8 cellular contexts compared by ENCODE assay signal in genomic region chr7:6271694-6272371, GRCh38. TPM values are rescaled to one million over a fixed set of nuclear protein-coding genes. Genes with fewer than 3 reads are reported as not detected.
A peak's percentile ranks its signal among the peaks of the same experiment; 100 is the strongest.
DNase-seq lines count a peak whose midpoint lies in the region; ATAC-seq and TF ChIP-seq lines count a peak whose summit lies in the region.

No MANE protein-coding gene starts in this region.

- H3K9ac ChIP-seq in mammary epithelial cell (ENCODE audit: insufficient read depth, low read length), result peak overlapping the region; percentile 90

- TF ChIP-seq CTCF in Caco-2 (IDR thresholded peaks at IDR 0.05; ENCODE audit: insufficient read depth in 1 of 2, low read depth in 1 of 2, low read length in 1 of 2, severe bottlenecking in 1 of 2, unreplicated experiment in 1 of 2) (no peak), RWPE2 (IDR thresholded peaks at IDR 0.05; ENCODE audit: poor library complexity, severe bottlenecking) (no peak), mammary epithelial cell (conservative IDR thresholded peaks at IDR 0.05 in 1 of 2, IDR thresholded peaks at IDR 0.05 in 1 of 2; ENCODE audit: extremely low read depth in 1 of 2, insufficient read depth in 1 of 2, low read depth in 1 of 2, low read length in 2 of 2) (no peak)

- peak overlapping the region; percentile 61 for H3K27ac ChIP-seq in RWPE2 (ENCODE audit: poor library complexity, severe bottlenecking)
- peak overlapping the region; percentile 75 for H3K27ac ChIP-seq in mammary epithelial cell (ENCODE audit: insufficient read depth, low read depth, low read length)

- peak overlapping the region; percentile 88 for H3K27ac Mint-ChIP-seq in Caco-2 (ENCODE audit: unreplicated experiment)
- peak overlapping the region; percentile 33 for H3K27ac Mint-ChIP-seq in stimulated activated memory B cell treated with anti-CD40 and anti-IgM and Interleukin-4, amounts not matched to agents 10 μg/mL and 1 μg/mL and 100 μg/mL, for 72 hours

- H3K36me3 Mint-ChIP-seq in Caco-2 (ENCODE audit: insufficient read depth, unreplicated experiment), result peaks cover 34% of the 10 kb centered on the region
- no peaks in the 10 kb centered on the region for H3K36me3 Mint-ChIP-seq in stimulated activated memory B cell treated with anti-CD40 and anti-IgM and Interleukin-4, amounts not matched to agents 10 μg/mL and 1 μg/mL and 100 μg/mL, for 72 hours

- H2AFZ ChIP-seq in mammary epithelial cell (ENCODE audit: low read depth, low read length), result peak overlapping the region; percentile 66

- in situ Hi-C loops in mammary epithelial cell (cut with MboI; ENCODE audit: low sequenced_read_pairs in 2 of 2), result no loop called here

- H3K27me3 ChIP-seq in Caco-2 (replicated peaks; ENCODE audit: control insufficient read depth, insufficient read depth, low read length) (no peaks in the 10 kb centered on the region), H7 (ENCODE audit: control insufficient read depth, insufficient read depth, low read length) (peaks cover 7% of the 10 kb centered on the region), RWPE2 (ENCODE audit: insufficient read depth, poor library complexity, severe bottlenecking) (no peaks in the 10 kb centered on the region), mammary epithelial cell (ENCODE audit: insufficient read depth, low read length) (no peaks in the 10 kb centered on the region)

- H3K79me2 ChIP-seq in mammary epithelial cell (ENCODE audit: insufficient read depth, low read length), result peaks cover 61% of the 10 kb centered on the region

- POLR2A ChIA-PET in Caco-2 (lab: Charles Lee), result no interaction called here

- no peaks in the 10 kb centered on the region for H3K9me3 ChIP-seq in Caco-2
- H3K9me3 ChIP-seq in RWPE2 (ENCODE audit: severe bottlenecking), result no peaks in the 10 kb centered on the region
- no peaks in the 10 kb centered on the region for H3K9me3 ChIP-seq in mammary epithelial cell (replicated peaks; ENCODE audit: insufficient read depth, low read length)

- peak overlapping the region; percentile 99 for H3K4me3 Mint-ChIP-seq in Caco-2 (ENCODE audit: unreplicated experiment)
- H3K4me3 Mint-ChIP-seq in stimulated activated memory B cell treated with anti-CD40 and anti-IgM and Interleukin-4, amounts not matched to agents 10 μg/mL and 1 μg/mL and 100 μg/mL, for 72 hours, result peak overlapping the region; percentile 89

- H3K36me3 ChIP-seq in Caco-2 (ENCODE audit: control insufficient read depth, insufficient read depth, low read length), result no peaks in the 10 kb centered on the region
- H3K36me3 ChIP-seq in H7 (replicated peaks; ENCODE audit: control insufficient read depth, insufficient read depth, low read length), result no peaks in the 10 kb centered on the region
- peaks cover 21% of the 10 kb centered on the region for H3K36me3 ChIP-seq in RWPE2 (ENCODE audit: low read depth)
- H3K36me3 ChIP-seq in mammary epithelial cell (ENCODE audit: insufficient read depth, low read length), result no peaks in the 10 kb centered on the region

- H3K27me3 Mint-ChIP-seq in Caco-2 (ENCODE audit: insufficient read depth, unreplicated experiment), result peaks cover 5% of the 10 kb centered on the region
- H3K27me3 Mint-ChIP-seq in stimulated activated memory B cell treated with anti-CD40 and anti-IgM and Interleukin-4, amounts not matched to agents 10 μg/mL and 1 μg/mL and 100 μg/mL, for 72 hours, result peaks cover 17% of the 10 kb centered on the region

- WGBS in mammary epithelial cell (ENCODE audit: low coverage, missing lambda C conversion rate), result under 1% methylated on average over 21 of the region's 64 CpGs

- CTCF ChIA-PET in Caco-2 (lab: Charles Lee) (interaction anchor here (0.7 kb wide), 1 partner anchor 98 kb away, joined by 3 read pairs; no protein-coding TSS in a partner anchor), mammary epithelial cell (lab: Charles Lee; ENCODE audit: low non-redundant PET) (interaction anchor here (0.6 to 0.8 kb wide), 2 partner anchors 112 to 165 kb away, joined by 3 to 11 read pairs; no protein-coding TSS in a partner anchor)

- peaks cover 9% of the 10 kb centered on the region for H3K9me3 Mint-ChIP-seq in Caco-2 (ENCODE audit: unreplicated experiment)
- H3K9me3 Mint-ChIP-seq in stimulated activated memory B cell treated with anti-CD40 and anti-IgM and Interleukin-4, amounts not matched to agents 10 μg/mL and 1 μg/mL and 100 μg/mL, for 72 hours, result no peaks in the 10 kb centered on the region

- H3K4me1 ChIP-seq in Caco-2, result peaks cover 70% of the 10 kb centered on the region
- peaks cover 23% of the 10 kb centered on the region for H3K4me1 ChIP-seq in RWPE2 (ENCODE audit: insufficient read depth, poor library complexity, severe bottlenecking)
- H3K4me1 ChIP-seq in mammary epithelial cell (ENCODE audit: insufficient read depth, low read length), result peaks cover 17% of the 10 kb centered on the region

- ATAC-seq in RWPE2 (ENCODE audit: low read depth) (peak; percentile 13; the same call in 2 of the 3 replicates), left lobe of liver (peak; percentile 11), HG02970 (IDR thresholded peaks at IDR 0.05; ENCODE audit: low FRiP score, unreplicated experiment) (no peak)
- peak; percentile 17 for ATAC-seq in stimulated activated memory B cell treated with anti-CD40 and anti-IgM and Interleukin-4, amounts not matched to agents 10 μg/mL and 1 μg/mL and 100 μg/mL, for 72 hours

- intact Hi-C loops in Caco-2 (cut with micrococcal nuclease; ENCODE audit: unreplicated experiment) (no loop called here), mammary epithelial cell (cut with micrococcal nuclease) (loop anchor here (1.0 to 5.0 kb wide), 5 partner anchors 11 to 111 kb away; no protein-coding TSS in a partner anchor)

- BruUV-seq in Caco-2 (replicated peaks; lab: Mats Ljungman, UMichigan), result no TSS peak
- no TSS peak for BruUV-seq in mammary epithelial cell (replicated peaks; lab: Mats Ljungman, UMichigan)

- H3K4me3 ChIP-seq in Caco-2 (ENCODE audit: low read depth, low read length) (peak overlapping the region; percentile 79), H7 (ENCODE audit: insufficient read depth, low read depth, low read length) (peak overlapping the region; percentile 74), RWPE2 (ENCODE audit: severe bottlenecking) (peak overlapping the region; percentile 81), mammary epithelial cell (replicated peaks in 1 of 3; ENCODE audit: insufficient read depth in 1 of 3, low read depth in 2 of 3, low read length in 3 of 3) (peak overlapping the region; percentile 82 to 90 (median 86))

- dilution Hi-C loops in mammary epithelial cell (cut with HindIII; ENCODE audit: low sequenced_read_pairs), result no loop called here

- H3K4me2 ChIP-seq in mammary epithelial cell (ENCODE audit: insufficient read depth, low read depth, low read length), result peak overlapping the region; percentile 94

- H4K20me1 ChIP-seq in mammary epithelial cell (ENCODE audit: insufficient read depth, low read length), result no peaks in the 10 kb centered on the region

- DNase-seq in Caco-2 (no peak), H7 (no peak), RWPE2 (ENCODE audit: low spot score) (no peak), mammary epithelial cell (no peak), left lobe of liver (ENCODE audit: low spot score) (peak; percentile 50), SHP77 (lab: John Stamatoyannopoulos, UW) (no peak)

- peaks cover 38% of the 10 kb centered on the region for H3K4me1 Mint-ChIP-seq in Caco-2 (ENCODE audit: low read depth, unreplicated experiment)
- H3K4me1 Mint-ChIP-seq in stimulated activated memory B cell treated with anti-CD40 and anti-IgM and Interleukin-4, amounts not matched to agents 10 μg/mL and 1 μg/mL and 100 μg/mL, for 72 hours, result peaks cover 22% of the 10 kb centered on the region

RNA-seq across cellular contexts. Expression of gene CYTH3, which starts 0.6 kb away (rescaled TPM):
- total RNA-seq in Caco-2 (2022) (27.8 and 29.1 TPM in 2 replicates), mammary epithelial cell (10 to 100 TPM; 33.3 to 33.7 TPM), left lobe of liver (3.8 TPM)
- total RNA-seq in H7 (2014; rRNA removed; shearing (Covaris generic)), result 14.0 and 14.3 TPM in 2 replicates
- polyA plus RNA-seq in mammary epithelial cell, result 42.9 TPM
- 23.5 TPM for polyA minus RNA-seq in mammary epithelial cell
